Comparison of ENCODE assay signal across 29 cellular contexts in genomic region chr16:49843758-49844157, GRCh38. TPM values are rescaled to one million over a fixed set of nuclear protein-coding genes. Genes with fewer than 3 reads are reported as not detected.
"Had no signal": no experiment of that assay in that cellular context is flagged by ENCODE, and none has a peak within 500 bp of the region (broad histone marks: within the 10 kb centered on the region; RNA-seq: fewer than 3 reads in every experiment).

No MANE protein-coding gene starts in this region.

- H3K27ac ChIP-seq: body of pancreas, colonic mucosa, dorsolateral prefrontal cortex, foreskin keratinocyte, right lobe of liver, thyroid gland had no signal

- DNase-seq: activated B cell treated with CpG ODN at 0.5 μM for 24 hours; activated CD4-positive, alpha-beta T cell treated with anti-CD3 and anti-CD28 coated beads, Interleukin-2, amount 50 U/mL, for 1 hour; activated CD8-positive, alpha-beta T cell treated with anti-CD3 and anti-CD28 coated beads, Interleukin-2, amount 10 ng/mL, durations not matched to agents 7 days and 5 days; activated effector memory CD4-positive, alpha-beta T cell treated with anti-CD3 and anti-CD28 coated beads, Interleukin-2, amount 50 U/mL, for 16 hours; activated naive CD4-positive, alpha-beta T cell treated with anti-CD3 and anti-CD28 coated beads for 36 hours; activated naive CD8-positive, alpha-beta T cell treated with anti-CD3 and anti-CD28 coated beads for 36 hours; activated T-cell treated with anti-CD3 and anti-CD28 coated beads for 4 hours; aorta; body of pancreas; cerebellar nuclear complex; colonic mucosa; dorsolateral prefrontal cortex; effector memory CD4-positive, alpha-beta T cell; foreskin keratinocyte; left lung; lower lobe of right lung; mesendoderm; natural killer cell; right lobe of liver; small intestine; stimulated activated CD4-positive, alpha-beta T cell treated with anti-CD3 and anti-CD28 coated beads, Interleukin-1b, Interleukin-23, amount 100 ng/mL, for 48 hours; stimulated activated CD4-positive, alpha-beta T cell treated with anti-CD3 and anti-CD28 coated beads, Interleukin-4, amount 100 ng/mL, for 4 hours; stimulated activated CD8-positive, alpha-beta memory T cell treated with anti-CD3 and anti-CD28 coated beads, Interleukin-4, amount 100 ng/mL, for 48 hours; stimulated activated naive CD8-positive, alpha-beta T cell treated with anti-CD3 and anti-CD28 coated beads, Interleukin-15, amount 100 ng/mL, for 72 hours; T-helper 2 cell; thyroid gland had no signal

- H3K9me3 Mint-ChIP-seq: activated B cell treated with CpG ODN at 0.5 μM for 24 hours; activated naive CD4-positive, alpha-beta T cell treated with anti-CD3 and anti-CD28 coated beads for 36 hours; activated naive CD8-positive, alpha-beta T cell treated with anti-CD3 and anti-CD28 coated beads for 36 hours; activated T-helper 1 cell treated with anti-CD3 and anti-CD28 coated beads, Interleukin-12 subunit alpha, Interleukin-12 subunit beta, Interleukin-2, Interleukin-4 antibody, amounts not matched to agents 30 ng/mL and 10 ng/mL and 1 ng/mL, durations not matched to agents 14 hours and 24 hours and 36 hours; natural killer cell; stimulated activated memory B cell treated with anti-CD40 and anti-IgM and Interleukin-4, amounts not matched to agents 10 μg/mL and 1 μg/mL and 100 μg/mL, for 72 hours; stimulated activated naive CD8-positive, alpha-beta T cell treated with anti-CD3 and anti-CD28 coated beads, Interleukin-15, amount 100 ng/mL, for 72 hours had no signal

- ATAC-seq: activated CD8-positive, alpha-beta T cell treated with anti-CD3 and anti-CD28 coated beads, Interleukin-2, amount 10 ng/mL, durations not matched to agents 7 days and 5 days; body of pancreas; left lung; lower lobe of right lung; natural killer cell; stimulated activated memory B cell treated with anti-CD40 and anti-IgM and Interleukin-4, amounts not matched to agents 10 μg/mL and 1 μg/mL and 100 μg/mL, for 72 hours; stimulated activated naive CD8-positive, alpha-beta T cell treated with anti-CD3 and anti-CD28 coated beads, Interleukin-15, amount 100 ng/mL, for 72 hours had no signal

- H3K36me3 ChIP-seq: adrenal gland, colonic mucosa, left lung, lower lobe of right lung, right lobe of liver, thyroid gland had no signal

- H3K4me1 Mint-ChIP-seq: activated B cell treated with CpG ODN at 0.5 μM for 24 hours; activated naive CD8-positive, alpha-beta T cell treated with anti-CD3 and anti-CD28 coated beads for 36 hours; natural killer cell; stimulated activated memory B cell treated with anti-CD40 and anti-IgM and Interleukin-4, amounts not matched to agents 10 μg/mL and 1 μg/mL and 100 μg/mL, for 72 hours; stimulated activated naive CD8-positive, alpha-beta T cell treated with anti-CD3 and anti-CD28 coated beads, Interleukin-15, amount 100 ng/mL, for 72 hours had no signal

- H3K27ac Mint-ChIP-seq: activated B cell treated with CpG ODN at 0.5 μM for 24 hours; activated CD8-positive, alpha-beta T cell treated with anti-CD3 and anti-CD28 coated beads, Interleukin-2, amount 10 ng/mL, durations not matched to agents 7 days and 5 days; activated naive CD4-positive, alpha-beta T cell treated with anti-CD3 and anti-CD28 coated beads for 36 hours; activated naive CD8-positive, alpha-beta T cell treated with anti-CD3 and anti-CD28 coated beads for 36 hours; activated T-helper 1 cell treated with anti-CD3 and anti-CD28 coated beads, Interleukin-12 subunit alpha, Interleukin-12 subunit beta, Interleukin-2, Interleukin-4 antibody, amounts not matched to agents 30 ng/mL and 10 ng/mL and 1 ng/mL, durations not matched to agents 14 hours and 24 hours and 36 hours; natural killer cell; stimulated activated memory B cell treated with anti-CD40 and anti-IgM and Interleukin-4, amounts not matched to agents 10 μg/mL and 1 μg/mL and 100 μg/mL, for 72 hours; stimulated activated naive CD8-positive, alpha-beta T cell treated with anti-CD3 and anti-CD28 coated beads, Interleukin-15, amount 100 ng/mL, for 72 hours had no signal

- H3K27me3 ChIP-seq: body of pancreas, colonic mucosa, right lobe of liver, thyroid gland had no signal

- H3K4me3 Mint-ChIP-seq: activated B cell treated with CpG ODN at 0.5 μM for 24 hours; activated CD8-positive, alpha-beta T cell treated with anti-CD3 and anti-CD28 coated beads, Interleukin-2, amount 10 ng/mL, durations not matched to agents 7 days and 5 days; activated naive CD4-positive, alpha-beta T cell treated with anti-CD3 and anti-CD28 coated beads for 36 hours; activated naive CD8-positive, alpha-beta T cell treated with anti-CD3 and anti-CD28 coated beads for 36 hours; activated T-helper 1 cell treated with anti-CD3 and anti-CD28 coated beads, Interleukin-12 subunit alpha, Interleukin-12 subunit beta, Interleukin-2, Interleukin-4 antibody, amounts not matched to agents 30 ng/mL and 10 ng/mL and 1 ng/mL, durations not matched to agents 14 hours and 24 hours and 36 hours; natural killer cell; stimulated activated memory B cell treated with anti-CD40 and anti-IgM and Interleukin-4, amounts not matched to agents 10 μg/mL and 1 μg/mL and 100 μg/mL, for 72 hours; stimulated activated naive CD8-positive, alpha-beta T cell treated with anti-CD3 and anti-CD28 coated beads, Interleukin-15, amount 100 ng/mL, for 72 hours had no signal

- H3K4me3 ChIP-seq: adrenal gland, body of pancreas, colonic mucosa, dorsolateral prefrontal cortex, left lung, lower lobe of right lung, right lobe of liver, thyroid gland had no signal

- H3K9me3 ChIP-seq: adrenal gland, body of pancreas, colonic mucosa, left lung, lower lobe of right lung, right lobe of liver, thyroid gland had no signal

- H3K4me1 ChIP-seq: adrenal gland, body of pancreas, colonic mucosa, foreskin keratinocyte, left lung, right lobe of liver had no signal

- H3K36me3 Mint-ChIP-seq: activated naive CD8-positive, alpha-beta T cell treated with anti-CD3 and anti-CD28 coated beads for 36 hours; natural killer cell; stimulated activated memory B cell treated with anti-CD40 and anti-IgM and Interleukin-4, amounts not matched to agents 10 μg/mL and 1 μg/mL and 100 μg/mL, for 72 hours had no signal

RNA-seq across cellular contexts. Expression of gene ZNF423, which starts 12.2 kb away (rescaled TPM):
- total RNA-seq: activated B cell treated with CpG ODN at 0.5 μM for 24 hours; activated CD8-positive, alpha-beta T cell treated with anti-CD3 and anti-CD28 coated beads, Interleukin-2, amount 10 ng/mL, durations not matched to agents 7 days and 5 days; activated naive CD8-positive, alpha-beta T cell treated with anti-CD3 and anti-CD28 coated beads for 36 hours; activated T-helper 1 cell treated with anti-CD3 and anti-CD28 coated beads, Interleukin-12 subunit alpha, Interleukin-12 subunit beta, Interleukin-2, Interleukin-4 antibody, amounts not matched to agents 30 ng/mL and 10 ng/mL and 1 ng/mL, durations not matched to agents 14 hours and 24 hours and 36 hours; natural killer cell had no signal
- polyA plus RNA-seq: foreskin keratinocyte had no signal
